ENCODE assay signal across 8 cellular contexts in the genomic region with DNA sequence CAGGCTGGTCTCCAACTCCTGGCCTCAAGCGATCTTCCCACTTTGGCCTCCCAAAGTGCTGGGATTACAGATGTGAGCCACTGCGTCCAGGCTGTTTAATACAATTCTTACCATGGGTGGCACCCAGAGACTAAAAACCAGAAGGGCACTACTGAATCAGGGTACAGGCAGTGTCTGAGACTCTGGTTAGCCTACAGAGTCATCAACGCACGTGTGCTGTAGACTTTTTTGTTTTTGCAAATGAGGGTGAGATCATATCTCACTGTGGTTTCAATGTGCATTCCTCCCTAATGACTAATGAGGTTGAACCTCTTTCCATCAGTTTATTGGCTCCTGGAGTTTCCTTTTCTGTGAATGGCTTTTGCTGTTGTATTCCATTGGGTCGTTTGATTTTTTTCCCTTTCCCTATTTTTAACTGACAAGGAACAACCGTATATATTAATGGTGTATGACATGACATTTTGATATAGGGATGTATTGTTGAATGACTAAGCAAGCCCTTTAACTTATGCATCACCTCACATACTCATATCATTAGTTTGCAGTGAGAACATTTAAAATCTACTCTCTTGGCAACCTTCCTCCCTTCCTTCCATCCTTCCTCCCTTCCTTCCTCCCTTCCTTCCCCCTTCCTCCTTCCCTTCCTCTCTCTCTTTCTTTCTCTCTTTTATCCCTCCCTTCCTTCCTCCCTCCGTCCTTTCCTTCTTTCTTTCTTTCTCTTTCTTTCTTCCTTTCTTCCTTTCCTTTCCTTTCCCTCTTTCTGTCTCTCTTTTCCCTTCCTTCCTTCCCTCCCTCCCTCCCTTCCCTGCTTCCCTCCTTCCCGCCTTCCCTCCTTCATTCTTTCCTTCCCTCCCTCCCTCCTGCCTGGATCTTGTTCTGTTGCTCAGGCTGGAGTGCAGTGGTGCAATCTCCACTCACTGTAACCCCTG. TPM values are rescaled to one million over a fixed set of nuclear protein-coding genes. Genes with fewer than 3 reads are reported as not detected.
A peak's percentile ranks its signal among the peaks of the same experiment; 100 is the strongest.
DNase-seq lines count a peak whose midpoint lies in the region; ATAC-seq and TF ChIP-seq lines count a peak whose summit lies in the region.

No MANE protein-coding gene starts in this region.

- H3K9ac ChIP-seq in adipocyte (ENCODE audit: low read length), result peak overlapping the region; percentile 65

- H3K36me3 ChIP-seq in adipocyte (ENCODE audit: control insufficient read depth, insufficient read depth, low read length, severe bottlenecking), result no peaks in the 10 kb centered on the region
- H3K36me3 ChIP-seq in kidney epithelial cell (ENCODE audit: control insufficient read depth, insufficient read depth, low read length), result no peaks in the 10 kb centered on the region
- no peaks in the 10 kb centered on the region for H3K36me3 ChIP-seq in upper lobe of right lung

- peak overlapping the region; percentile 35 for H3K4me3 ChIP-seq in adipocyte (ENCODE audit: low read length)
- no peak overlapping the region for H3K4me3 ChIP-seq in kidney epithelial cell (ENCODE audit: low read depth, low read length)
- no peak overlapping the region for H3K4me3 ChIP-seq in upper lobe of right lung

- H3K9me3 ChIP-seq in adipocyte (ENCODE audit: control insufficient read depth, low read length), result no peaks in the 10 kb centered on the region
- H3K9me3 ChIP-seq in upper lobe of right lung, result no peaks in the 10 kb centered on the region

- H3K27me3 ChIP-seq in adipocyte (replicated peaks; ENCODE audit: control insufficient read depth, insufficient read depth, low read length) (no peaks in the 10 kb centered on the region), kidney epithelial cell (ENCODE audit: control insufficient read depth, insufficient read depth, low read length) (peaks cover under 1% of the 10 kb centered on the region), upper lobe of right lung (no peaks in the 10 kb centered on the region)

- ATAC-seq in upper lobe of right lung, result peak; percentile 73

- peak overlapping the region; percentile 47 for H3K27ac ChIP-seq in upper lobe of right lung

- intact Hi-C loops in upper lobe of right lung (cut with DNase I), result loop anchor here (10.0 kb wide), 1 partner anchor 333 kb away; no protein-coding TSS in a partner anchor

- DNase-seq in NCI-H2171 treated with DMSO at 0.1 percent for 48 hours (lab: John Stamatoyannopoulos, UW) (peak; percentile 77), NCI-H2171 (lab: John Stamatoyannopoulos, UW) (no peak), HCEC 1CT (peak; percentile 98), MV-4-11 (lab: John Stamatoyannopoulos, UW) (peak; percentile 87), adipocyte (ENCODE audit: low read depth) (peak; percentile 92), kidney epithelial cell (ENCODE audit: low read depth) (peak; percentile 97), upper lobe of right lung (no peak), NCI-H345 treated with DMSO at 0.1 percent for 48 hours (lab: John Stamatoyannopoulos, UW; ENCODE audit: unreplicated experiment) (no peak)

- TF ChIP-seq CTCF in kidney epithelial cell (IDR thresholded peaks at IDR 0.05; ENCODE audit: insufficient read depth, low read length, poor library complexity, severe bottlenecking), result no peak
- TF ChIP-seq CTCF in upper lobe of right lung (IDR thresholded peaks at IDR 0.05), result no peak

- peaks cover 33% of the 10 kb centered on the region for H3K4me1 ChIP-seq in adipocyte (ENCODE audit: control insufficient read depth, insufficient read depth, low read length)
- peaks cover 7% of the 10 kb centered on the region for H3K4me1 ChIP-seq in upper lobe of right lung

RNA-seq across cellular contexts. Expression of a gene that starts 9.3 kb away (rescaled TPM):
- total RNA-seq in kidney epithelial cell (not detected in 2 replicates), upper lobe of right lung (not detected)

RNA-seq across cellular contexts. Expression of a gene that starts 9.4 kb away (rescaled TPM):
- total RNA-seq in kidney epithelial cell, result 1.5 and 2.6 TPM in 2 replicates
- total RNA-seq in upper lobe of right lung, result 2.3 TPM

RNA-seq across cellular contexts. Expression of a gene that starts 20.9 kb away (rescaled TPM):
- total RNA-seq in kidney epithelial cell (892 and 990 TPM in 2 replicates), upper lobe of right lung (103 TPM)

Comparison
In these comparisons a context has a peak if more than half of its experiments do, and no peak if none do; other contexts are left out.
1. DNase-seq: peak in NCI-H2171 treated with DMSO at 0.1 percent for 48 hours (single experiment), HCEC 1CT (single experiment), MV-4-11 (single experiment), adipocyte (single experiment) and kidney epithelial cell (single experiment); none in NCI-H2171 (single experiment), upper lobe of right lung (single experiment) and NCI-H345 treated with DMSO at 0.1 percent for 48 hours (single experiment).